ENCODE assay signal across 1 cellular context in genomic region chr9:108444400-108445358, GRCh38.
TF ChIP-seq lines count a peak whose summit lies in the region.

No MANE protein-coding gene starts in this region.

TF ChIP-seq in HepG2, 621 proteins besides CTCF, POLR2A, EP300 and RAD21 (continued from another document):
- TF ChIP-seq ZNF142 (CRISPR knock-in tag; IDR thresholded peaks at IDR 0.05) (no peak), POLR2G (IDR thresholded peaks at IDR 0.05; ENCODE audit: low read depth, low read length) (0 out of 2 replicates have a peak, but pooled peaks have one; percentile 31), ZFP41 (CRISPR knock-in tag; IDR thresholded peaks at IDR 0.05; ENCODE audit: borderline replicate concordance) (no peak), ATF2 (CRISPR knock-in tag; IDR thresholded peaks at IDR 0.05) (0 out of 2 replicates have a peak, but pooled peaks have one; percentile 22), TCF7 (IDR thresholded peaks at IDR 0.05; ENCODE audit: low read depth) (peak; percentile 37; the same call in 1 of the 2 replicates), FOXA1 (IDR thresholded peaks at IDR 0.05) (no peak), FOXA1 (CRISPR knock-in tag; IDR thresholded peaks at IDR 0.05) (peak; percentile 57), ETV5 (CRISPR knock-in tag; IDR thresholded peaks at IDR 0.05; ENCODE audit: borderline replicate concordance) (peak; percentile 32; the same call in 1 of the 2 replicates), HMGXB4 (CRISPR knock-in tag; IDR thresholded peaks at IDR 0.05; ENCODE audit: borderline replicate concordance in 1 of 2, low read depth in 1 of 2) (0 out of 4 replicates have a peak, but pooled peaks of 1 of the 2 experiments have one; percentile 28), AGO2 (optimal IDR thresholded peaks at IDR 0.05; ENCODE audit: low read depth, low read length) (no peak), ZBTB38 (CRISPR knock-in tag; IDR thresholded peaks at IDR 0.05) (peak; percentile 56; the same call in 1 of the 2 replicates), JUN (CRISPR knock-in tag; IDR thresholded peaks at IDR 0.05) (no peak), ZNF205 (CRISPR knock-in tag; IDR thresholded peaks at IDR 0.05) (no peak)
TF ChIP-seq in HepG2: peak in this region for 13.
